In genomic region chr2:217183471-217183870, GRCh38 we compare ENCODE assay signal across 28 cellular contexts.
"Had no signal": no experiment of that assay in that cellular context is flagged by ENCODE, and none has a peak within 500 bp of the region (broad histone marks: within the 10 kb centered on the region; RNA-seq: fewer than 3 reads in every experiment).

No MANE protein-coding gene starts in this region.

- H3K9me3 Mint-ChIP-seq: dendritic cell treated with granulocyte-macrophage colony-stimulating factor and Interleukin-4, amounts not matched to agents 40 ng/mL and 50 ng/mL, for 4 days; stimulated activated effector memory CD8-positive, alpha-beta T cell treated with anti-CD3 and anti-CD28 coated beads, Interleukin-12 subunit alpha, Interleukin-12 subunit beta, amount 100 ng/mL, for 72 hours had no signal

- H3K4me1 ChIP-seq: colonic mucosa, lower lobe of right lung, upper lobe of right lung had no signal

- DNase-seq: colonic mucosa; effector CD8-positive, alpha-beta T cell; endodermal cell; foreskin fibroblast; gastrocnemius medialis; head of caudate nucleus; left ventricle myocardium superior; lower lobe of right lung; naive thymus-derived CD8-positive, alpha-beta T cell; nephron progenitor cell; nucleus accumbens; ovary; stimulated activated CD4-positive, alpha-beta T cell treated with anti-CD3 and anti-CD28 coated beads, Interleukin-12 subunit alpha, Interleukin-12 subunit beta, amount 100 ng/mL, for 4 hours; stimulated activated CD4-positive, alpha-beta T cell treated with anti-CD3 and anti-CD28 coated beads, Interleukin-1b, Interleukin-23, amount 100 ng/mL, for 48 hours; stimulated activated CD4-positive, alpha-beta T cell treated with anti-CD3 and anti-CD28 coated beads, Interleukin-4, amount 100 ng/mL, for 24 hours; stimulated activated naive CD4-positive, alpha-beta T cell treated with Interleukin-2 at 50 U/mL for 16 hours; stomach; testis; upper lobe of right lung; uterus had no signal

- ATAC-seq: esophagus mucosa; gastrocnemius medialis; left ventricle myocardium superior; lower lobe of right lung; naive thymus-derived CD8-positive, alpha-beta T cell; sciatic nerve; stimulated activated effector memory CD8-positive, alpha-beta T cell treated with anti-CD3 and anti-CD28 coated beads, Interleukin-12 subunit alpha, Interleukin-12 subunit beta, amount 100 ng/mL, for 72 hours; upper lobe of right lung had no signal

- H3K27me3 ChIP-seq: colonic mucosa, gastrocnemius medialis, ovary, right atrium auricular region, stomach, testis, tibial nerve, upper lobe of right lung, uterus had no signal

- H3K9me3 ChIP-seq: colonic mucosa, gastrocnemius medialis, lower lobe of right lung, ovary, right atrium auricular region, stomach, testis, tibial nerve, upper lobe of right lung, uterus had no signal

- H3K4me2 ChIP-seq: smooth muscle cell had no signal

- H3K36me3 ChIP-seq: colonic mucosa, gastrocnemius medialis, lower lobe of right lung, ovary, right atrium auricular region, stomach, tibial nerve, upper lobe of right lung, uterus had no signal

- H3K36me3 Mint-ChIP-seq: stimulated activated effector memory CD8-positive, alpha-beta T cell treated with anti-CD3 and anti-CD28 coated beads, Interleukin-12 subunit alpha, Interleukin-12 subunit beta, amount 100 ng/mL, for 72 hours had no signal

- H3K4me3 Mint-ChIP-seq: dendritic cell treated with granulocyte-macrophage colony-stimulating factor and Interleukin-4, amounts not matched to agents 40 ng/mL and 50 ng/mL, for 4 days; endodermal cell; naive thymus-derived CD8-positive, alpha-beta T cell; nephron progenitor cell; stimulated activated effector memory CD8-positive, alpha-beta T cell treated with anti-CD3 and anti-CD28 coated beads, Interleukin-12 subunit alpha, Interleukin-12 subunit beta, amount 100 ng/mL, for 72 hours had no signal

- H3K4me3 ChIP-seq: colonic mucosa, gastrocnemius medialis, lower lobe of right lung, ovary, right atrium auricular region, smooth muscle cell, stomach, testis, tibial nerve, upper lobe of right lung, uterus had no signal

- H3K27ac Mint-ChIP-seq: dendritic cell treated with granulocyte-macrophage colony-stimulating factor and Interleukin-4, amounts not matched to agents 40 ng/mL and 50 ng/mL, for 4 days; endodermal cell; naive thymus-derived CD8-positive, alpha-beta T cell; nephron progenitor cell; stimulated activated effector memory CD8-positive, alpha-beta T cell treated with anti-CD3 and anti-CD28 coated beads, Interleukin-12 subunit alpha, Interleukin-12 subunit beta, amount 100 ng/mL, for 72 hours had no signal

- H3K4me1 Mint-ChIP-seq: naive thymus-derived CD8-positive, alpha-beta T cell; stimulated activated effector memory CD8-positive, alpha-beta T cell treated with anti-CD3 and anti-CD28 coated beads, Interleukin-12 subunit alpha, Interleukin-12 subunit beta, amount 100 ng/mL, for 72 hours had no signal

- H3K27ac ChIP-seq: colonic mucosa, epithelial cell of prostate, gastrocnemius medialis, lower lobe of right lung, ovary, right atrium auricular region, stomach, testis, tibial nerve, upper lobe of right lung, uterus had no signal
